11 cellular contexts compared by ENCODE assay signal in genomic region chr15:77002436-77002835, GRCh38. TPM values are rescaled to one million over a fixed set of nuclear protein-coding genes. Genes with fewer than 3 reads are reported as not detected.
DNase-seq lines count a peak whose midpoint lies in the region; ATAC-seq and TF ChIP-seq lines count a peak whose summit lies in the region.
"Had no signal": no experiment of that assay in that cellular context is flagged by ENCODE, and none has a peak within 500 bp of the region (broad histone marks: within the 10 kb centered on the region; RNA-seq: fewer than 3 reads in every experiment).

No MANE protein-coding gene starts in this region.

- no peaks in the 10 kb centered on the region for H4K20me1 ChIP-seq in DND-41 (ENCODE audit: insufficient read depth, low read length)

- H3K4me1 ChIP-seq in DND-41 (ENCODE audit: insufficient read depth, low read length): 0 out of 2 replicates have a peak, but pooled peaks cover 3% of the 10 kb centered on the region
- no peaks in the 10 kb centered on the region for H3K4me1 ChIP-seq in adrenal gland (replicated peaks in 1 of 2)
- H3K4me1 ChIP-seq: uterus had no signal

- H3K4me2 ChIP-seq in DND-41 (ENCODE audit: insufficient read depth, low read length): no peak overlapping the region
- H3K4me2 ChIP-seq: hepatocyte had no signal

- peaks cover 21 to 65% of the 10 kb centered on the region in 2 donors for H3K36me3 Mint-ChIP-seq in activated naive CD4-positive, alpha-beta T cell treated with anti-CD3 and anti-CD28 coated beads, Interleukin-2, amount 50 U/mL, for 72 hours

- TF ChIP-seq POLR2A in adrenal gland (IDR thresholded peaks at IDR 0.05): no peak

- H3K9ac ChIP-seq in DND-41 (ENCODE audit: low read depth, low read length): no peak overlapping the region

- no peak overlapping the region for H3K27ac ChIP-seq in DND-41 (ENCODE audit: low read length)
- peak overlapping the region; percentile 60 for H3K27ac ChIP-seq in KOPT-K1 (ENCODE audit: low read depth, low read length, poor library complexity, severe bottlenecking)
- peak overlapping the region in 2 of 5 donors; percentile 52 to 83 for H3K27ac ChIP-seq in adrenal gland
- H3K27ac ChIP-seq: hepatocyte, uterus had no signal

- WGBS in adrenal gland, 4 donors: 66 to 71% (median 69%) methylated on average over 7 of the region's 7 CpGs

- no peak overlapping the region for H2AFZ ChIP-seq in DND-41 (ENCODE audit: low read depth, low read length)
- H2AFZ ChIP-seq: hepatocyte had no signal

- H3K27me3 ChIP-seq in DND-41 (ENCODE audit: insufficient read depth, low read length, poor library complexity): no peaks in the 10 kb centered on the region
- no peaks in the 10 kb centered on the region for H3K27me3 ChIP-seq in adrenal gland
- H3K27me3 ChIP-seq: hepatocyte, uterus had no signal

- H3K36me3 ChIP-seq in DND-41 (ENCODE audit: insufficient read depth, low read length): no peaks in the 10 kb centered on the region
- no peaks in the 10 kb centered on the region for H3K36me3 ChIP-seq in KOPT-K1 (ENCODE audit: insufficient read depth, low read length)
- no peaks in the 10 kb centered on the region for H3K36me3 ChIP-seq in adrenal gland (replicated peaks in 1 of 2)
- H3K36me3 ChIP-seq: uterus had no signal

- TF ChIP-seq CTCF in DND-41 (IDR thresholded peaks at IDR 0.05; ENCODE audit: borderline replicate concordance, extremely low read depth, low read length, poor library complexity, severe bottlenecking) (no peak), adrenal gland (IDR thresholded peaks at IDR 0.05) (no peak)

- 0 out of 3 replicates have a peak, but pooled peaks have one; percentile 23 for ATAC-seq in DND-41 (ENCODE audit: insufficient read depth, low read depth)
- peak in 1 of 2 donors; percentile 13 for ATAC-seq in activated naive CD4-positive, alpha-beta T cell treated with anti-CD3 and anti-CD28 coated beads, Interleukin-2, amount 50 U/mL, for 72 hours

- H3K9me3 Mint-ChIP-seq in activated naive CD4-positive, alpha-beta T cell treated with anti-CD3 and anti-CD28 coated beads, Interleukin-2, amount 50 U/mL, for 72 hours: peaks cover 5 to 9% of the 10 kb centered on the region in 2 donors

- intact Hi-C loops in posterior vena cava (cut with DNase I): no loop called here
- intact Hi-C loops in adrenal gland (cut with DNase I): no loop called here

- H3K9me3 ChIP-seq in DND-41 (ENCODE audit: insufficient read depth, low read length, severe bottlenecking): no peaks in the 10 kb centered on the region
- no peaks in the 10 kb centered on the region for H3K9me3 ChIP-seq in KOPT-K1 (ENCODE audit: insufficient read depth, low read length, poor library complexity, severe bottlenecking)
- no peaks in the 10 kb centered on the region for H3K9me3 ChIP-seq in adrenal gland (replicated peaks in 1 of 3)
- H3K9me3 ChIP-seq: uterus had no signal

- no peak overlapping the region for H3K4me3 ChIP-seq in DND-41 (ENCODE audit: low read depth in 1 of 2, low read length in 2 of 2)
- H3K4me3 ChIP-seq in adrenal gland: no peak overlapping the region
- H3K4me3 ChIP-seq: hepatocyte, uterus had no signal

- H3K27ac Mint-ChIP-seq in activated naive CD4-positive, alpha-beta T cell treated with anti-CD3 and anti-CD28 coated beads, Interleukin-2, amount 50 U/mL, for 72 hours: peak overlapping the region; percentile 57 to 79

- H3K79me2 ChIP-seq in DND-41 (ENCODE audit: insufficient read depth, low read length): no peaks in the 10 kb centered on the region
- H3K79me2 ChIP-seq: hepatocyte had no signal

- DNase-seq in DND-41 (peak; percentile 34), posterior vena cava (ENCODE audit: low spot score) (peak; percentile 50), adrenal gland (no peak), NCI-H2171 (lab: John Stamatoyannopoulos, UW) (no peak), NCI-H146 treated with DMSO at 0.1 percent for 48 hours (lab: John Stamatoyannopoulos, UW; ENCODE audit: unreplicated experiment) (no peak)
- DNase-seq in activated naive CD4-positive, alpha-beta T cell treated with anti-CD3 and anti-CD28 coated beads, Interleukin-2, amount 50 U/mL, for 72 hours (ENCODE audit: low spot score in 2 of 2): no peak
- DNase-seq: DMS79 treated with DMSO at 0.1 percent for 48 hours, NCI-H2029 treated with DMSO at 0.1 percent for 48 hours, uterus had no signal

RNA-seq across cellular contexts. Expression of gene PSTPIP1, which starts 7.5 kb away (rescaled TPM):
- total RNA-seq in activated naive CD4-positive, alpha-beta T cell treated with anti-CD3 and anti-CD28 coated beads, Interleukin-2, amount 50 U/mL, for 72 hours: 100 to 1,000 TPM in 1 of 2 donors, 10 to 100 TPM in 1; 95.5 to 149 TPM
- 10 to 100 TPM; 12.9 to 18.1 TPM for total RNA-seq in posterior vena cava
- total RNA-seq in adrenal gland: 10 to 100 TPM in 5 of 8 donors, 1 to 10 TPM in 3; 8.6 to 15.3 (median 10.7) TPM
- polyA plus RNA-seq in adrenal gland: 10 to 100 TPM in 2 of 3 donors, 1 to 10 TPM in 1; 1.4 to 31.5 (median 16.7) TPM
- total RNA-seq: hepatocyte had no signal
- polyA plus RNA-seq: hepatocyte had no signal

Comparison
In these comparisons a context has a peak if more than half of its experiments do, and no peak if none do; other contexts are left out.
1. DNase-seq: peak in DND-41 (single experiment) and posterior vena cava (single experiment); none in activated naive CD4-positive, alpha-beta T cell treated with anti-CD3 and anti-CD28 coated beads, Interleukin-2, amount 50 U/mL, for 72 hours (0 of 2), adrenal gland (0 of 7), NCI-H2171 (single experiment) and NCI-H146 treated with DMSO at 0.1 percent for 48 hours (single experiment).
2. RNA of gene PSTPIP1, which starts 7.5 kb away (total RNA-seq): 95.5 to 149 TPM in activated naive CD4-positive, alpha-beta T cell treated with anti-CD3 and anti-CD28 coated beads, Interleukin-2, amount 50 U/mL, for 72 hours; 12.9 to 18.1 TPM in posterior vena cava and 8.6 to 15.3 TPM in adrenal gland; every median in the first group is over 4 times any median in the second.